32 cellular contexts compared by ENCODE assay signal in the genomic region with DNA sequence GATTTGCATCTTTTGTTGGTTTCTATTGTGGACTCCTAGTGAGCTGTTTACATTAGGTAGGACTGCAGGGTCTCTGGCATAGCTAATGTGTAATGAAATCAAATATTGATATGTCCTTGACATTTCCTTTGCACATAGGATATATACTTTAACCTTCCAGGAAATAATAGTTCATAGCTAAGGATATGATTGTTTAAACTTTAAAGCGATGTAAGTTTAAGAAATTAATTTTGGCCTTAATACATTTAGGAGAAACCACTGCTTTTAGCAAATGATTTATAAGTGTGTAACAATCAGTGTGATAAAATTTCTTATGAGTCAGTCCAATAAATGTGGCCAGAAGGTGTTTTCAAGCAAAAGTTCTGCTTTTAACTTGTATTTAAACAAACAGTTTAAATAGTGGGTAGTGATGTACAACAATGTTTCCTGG.
"Had no signal": no experiment of that assay in that cellular context is flagged by ENCODE, and none has a peak within 500 bp of the region (broad histone marks: within the 10 kb centered on the region; RNA-seq: fewer than 3 reads in every experiment).

No MANE protein-coding gene starts in this region.

- ATAC-seq: activated CD8-positive, alpha-beta T cell treated with anti-CD3 and anti-CD28 coated beads for 36 hours; activated naive CD4-positive, alpha-beta T cell treated with anti-CD3 and anti-CD28 coated beads, Interleukin-2, amount 50 U/mL, for 72 hours; activated T-cell treated with anti-CD3 and anti-CD28 coated beads, Interleukin-2, amount 50 U/mL, for 4 hours; activated T-cell treated with anti-CD3 and anti-CD28 coated beads, Interleukin-2, amount 50 U/mL, for 72 hours; activated T-helper 17 cell treated with anti-CD3 and anti-CD28 coated beads, Interleukin-2, amount 50 U/mL, for 72 hours; body of pancreas had no signal

- H3K27me3 ChIP-seq: adrenal gland, body of pancreas, brain microvascular endothelial cell, breast epithelium had no signal

- H3K4me3 ChIP-seq: adrenal gland, body of pancreas, breast epithelium had no signal

- H3K4me1 ChIP-seq: adrenal gland, breast epithelium had no signal

- H3K36me3 ChIP-seq: adrenal gland, brain microvascular endothelial cell, breast epithelium had no signal

- H3K27ac ChIP-seq: adrenal gland, body of pancreas, brain microvascular endothelial cell, breast epithelium, VCaP had no signal

- H3K9me3 ChIP-seq: adrenal gland, body of pancreas, breast epithelium had no signal

- DNase-seq: activated B cell treated with CpG ODN at 0.5 μM for 24 hours; activated CD4-positive, alpha-beta memory T cell treated with anti-CD3 and anti-CD28 coated beads for 36 hours; activated CD4-positive, alpha-beta T cell treated with anti-CD3 and anti-CD28 coated beads for 4 hours; activated CD4-positive, alpha-beta T cell treated with anti-CD3 and anti-CD28 coated beads, Interleukin-2, amount 10 ng/mL, durations not matched to agents 24 days and 14 days; activated CD4-positive, alpha-beta T cell treated with anti-CD3 and anti-CD28 coated beads, Interleukin-2, amount 50 U/mL, for 1 hour; activated CD4-positive, alpha-beta T cell treated with anti-CD3 and anti-CD28 coated beads, Interleukin-2, amount 50 U/mL, for 4 hours; activated CD4-positive, CD25-positive, alpha-beta regulatory T cell treated with anti-CD3 and anti-CD28 coated beads, Interleukin-2, amount 50 U/mL, for 72 hours; activated CD8-positive, alpha-beta memory T cell treated with anti-CD3 and anti-CD28 coated beads, Interleukin-2, amount 50 U/mL, for 4 hours; activated CD8-positive, alpha-beta T cell treated with anti-CD3 and anti-CD28 coated beads for 36 hours; activated effector memory CD4-positive, alpha-beta T cell treated with anti-CD3 and anti-CD28 coated beads, Interleukin-2, amount 50 U/mL, for 16 hours; activated gamma-delta T cell treated with Interleukin-2 at 50 U/mL for 16 hours; activated naive CD4-positive, alpha-beta T cell; activated naive CD4-positive, alpha-beta T cell treated with anti-CD3 and anti-CD28 coated beads for 36 hours; activated naive CD4-positive, alpha-beta T cell treated with anti-CD3 and anti-CD28 coated beads, Interleukin-2, amount 50 U/mL, for 16 hours; activated naive CD8-positive, alpha-beta T cell treated with anti-CD3 and anti-CD28 coated beads for 36 hours; activated T-cell treated with anti-CD3 and anti-CD28 coated beads for 4 hours; activated T-cell treated with anti-CD3 and anti-CD28 coated beads, Interleukin-2, amount 50 U/mL, for 1 hour; activated T-cell treated with anti-CD3 and anti-CD28 coated beads, Interleukin-2, amount 50 U/mL, for 4 hours; activated T-cell treated with anti-CD3 and anti-CD28 coated beads, Interleukin-2, amount 50 U/mL, for 72 hours; adrenal gland; amniotic stem cell; aorta; body of pancreas; brain microvascular endothelial cell; caudate nucleus; cerebellar nuclear complex; T-helper 2 cell; T-helper 9 cell had no signal
